8 cellular contexts compared by ENCODE assay signal in the genomic region with DNA sequence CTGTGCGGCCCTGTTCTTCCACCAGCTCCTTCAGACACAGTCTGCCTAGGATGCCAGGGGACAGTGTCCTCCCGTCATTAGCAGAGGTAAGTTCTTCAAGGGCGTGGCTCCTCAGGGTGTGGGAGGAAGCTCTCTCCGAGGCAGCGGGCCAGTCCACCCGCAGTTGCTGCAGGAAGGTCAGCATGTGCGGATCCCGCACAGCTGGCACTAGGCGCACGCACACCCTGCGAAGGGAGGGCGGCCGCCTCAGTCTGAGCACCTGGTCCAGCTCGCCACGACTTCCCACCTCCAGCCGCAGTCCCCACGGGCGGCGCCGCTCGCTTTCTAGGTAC. TPM values are rescaled to one million over a fixed set of nuclear protein-coding genes. Genes with fewer than 3 reads are reported as not detected.
DNase-seq lines count a peak whose midpoint lies in the region; ATAC-seq and TF ChIP-seq lines count a peak whose summit lies in the region.

No MANE protein-coding gene starts in this region.

- H2AFZ ChIP-seq in KMS-11 (ENCODE audit: low read depth), result peak overlapping the region; percentile 30; the same call in 1 of the 2 replicates

- peaks cover 11% of the 10 kb centered on the region for H3K36me3 Mint-ChIP-seq in mesothelial cell of epicardium

- peaks cover 13% of the 10 kb centered on the region for H3K4me1 ChIP-seq in KMS-11 (ENCODE audit: low read depth, poor library complexity, severe bottlenecking)

- DNase-seq in AML-193 (lab: John Stamatoyannopoulos, UW) (peak; percentile 37 to 59), astrocyte of the spinal cord (ENCODE audit: low read depth, low spot score) (no peak), mesothelial cell of epicardium (ENCODE audit: low spot score in 2 of 2, unreplicated experiment in 2 of 2) (no peak), HuH-7.5 (ENCODE audit: low spot score) (no peak), middle frontal gyrus (ENCODE audit: extremely low spot score, low spot score) (no peak), ureter (ENCODE audit: low spot score) (no peak)

- H3K9me3 Mint-ChIP-seq in mesothelial cell of epicardium, result no peaks in the 10 kb centered on the region

- H3K79me2 ChIP-seq in KMS-11 (ENCODE audit: insufficient read depth, low read depth), result peaks cover 12% of the 10 kb centered on the region; the same call in 1 of the 2 replicates

- H3K4me1 Mint-ChIP-seq in mesothelial cell of epicardium, result peaks cover 28% of the 10 kb centered on the region

- peak overlapping the region; percentile 53 for H3K4me2 ChIP-seq in KMS-11

- TF ChIP-seq CTCF in KMS-11 (conservative IDR thresholded peaks at IDR 0.05; ENCODE audit: low read depth, low read length), result no peak
- TF ChIP-seq CTCF in astrocyte of the spinal cord (IDR thresholded peaks at IDR 0.05; ENCODE audit: low read depth, low read length), result no peak
- no peak for TF ChIP-seq CTCF in mesothelial cell of epicardium (IDR thresholded peaks at IDR 0.05; ENCODE audit: unreplicated experiment)

- H3K27ac ChIP-seq in KMS-11, result no peak overlapping the region

- no peak overlapping the region for H3K4me3 ChIP-seq in KMS-11 (IDR thresholded peaks at IDR 0.05; ENCODE audit: insufficient read depth, low read depth, low read length)
- H3K4me3 ChIP-seq in astrocyte of the spinal cord (ENCODE audit: low read depth, low read length), result peak overlapping the region; percentile 74

- no peak overlapping the region; the same call in 1 of the 2 replicates for H3K9ac ChIP-seq in KMS-11

- peak overlapping the region; percentile 75 for H3K27ac Mint-ChIP-seq in mesothelial cell of epicardium

- in situ Hi-C loops in astrocyte of the spinal cord (cut with HindIII; ENCODE audit: low sequenced_read_pairs), result no loop called here

- no peaks in the 10 kb centered on the region for H3K36me3 ChIP-seq in KMS-11 (ENCODE audit: insufficient read depth)

- H3K4me3 Mint-ChIP-seq in mesothelial cell of epicardium, result peak overlapping the region; percentile 94

- H3K27me3 Mint-ChIP-seq in mesothelial cell of epicardium (ENCODE audit: low read depth), result no peaks in the 10 kb centered on the region

- no peak for ATAC-seq in GM19328 (IDR thresholded peaks at IDR 0.05; ENCODE audit: unreplicated experiment)

- no peaks in the 10 kb centered on the region for H3K27me3 ChIP-seq in KMS-11 (ENCODE audit: insufficient read depth, low read depth)

- H4K20me1 ChIP-seq in KMS-11 (ENCODE audit: insufficient read depth), result no peaks in the 10 kb centered on the region

RNA-seq across cellular contexts. Expression of a gene that starts 0.8 kb away (rescaled TPM):
- total RNA-seq in mesothelial cell of epicardium (22.1 to 24.2 TPM (median 23.4 TPM) in 3 replicates), ureter (37.0 TPM)

RNA-seq across cellular contexts. Expression of a gene that starts 4.3 kb away (rescaled TPM):
- total RNA-seq in mesothelial cell of epicardium (61.4 to 63.4 TPM (median 62.0 TPM) in 3 replicates), ureter (122 TPM)

RNA-seq across cellular contexts. Expression of a gene that starts 10.4 kb away (rescaled TPM):
- total RNA-seq in mesothelial cell of epicardium, result 384 to 409 TPM (median 396 TPM) in 3 replicates
- 210 TPM for total RNA-seq in ureter

RNA-seq across cellular contexts. Expression of a gene that starts 11.6 kb away (rescaled TPM):
- 207 to 217 TPM (median 216 TPM) in 3 replicates for total RNA-seq in mesothelial cell of epicardium
- total RNA-seq in ureter, result 268 TPM

RNA-seq across cellular contexts. Expression of a gene that starts 27.6 kb away (rescaled TPM):
- total RNA-seq in mesothelial cell of epicardium (57.9 to 59.9 TPM (median 58.4 TPM) in 3 replicates), ureter (47.2 TPM)

Comparison
In these comparisons a context has a peak if more than half of its experiments do, and no peak if none do; other contexts are left out.
1. DNase-seq: peak in AML-193 (2 of 2); none in astrocyte of the spinal cord (single experiment), mesothelial cell of epicardium (0 of 2), HuH-7.5 (single experiment), middle frontal gyrus (single experiment) and ureter (single experiment).